8 cellular contexts compared by ENCODE assay signal in genomic region chr2:138373993-138374408, GRCh38.
DNase-seq lines count a peak whose midpoint lies in the region; ATAC-seq and TF ChIP-seq lines count a peak whose summit lies in the region.

No MANE protein-coding gene starts in this region.

- no peak overlapping the region for H3K27ac ChIP-seq in gastroesophageal sphincter

- no peaks in the 10 kb centered on the region for H3K27me3 ChIP-seq in gastroesophageal sphincter

- no peak overlapping the region for H3K4me3 ChIP-seq in AG09309 (ENCODE audit: control insufficient read depth, low read depth, low read length)
- no peak overlapping the region for H3K4me3 ChIP-seq in gastroesophageal sphincter

- no peaks in the 10 kb centered on the region for H3K4me1 ChIP-seq in gastroesophageal sphincter

- ATAC-seq in GM18511 (IDR thresholded peaks at IDR 0.05; ENCODE audit: unreplicated experiment) = peak; percentile 76
- no peak for ATAC-seq in gastroesophageal sphincter
- ATAC-seq in HG02852 (IDR thresholded peaks at IDR 0.05; ENCODE audit: unreplicated experiment) = no peak

- TF ChIP-seq CTCF in AG09309 (IDR thresholded peaks at IDR 0.05; ENCODE audit: control insufficient read depth, insufficient read depth, low read depth, low read length, missing control alignments) (peak; percentile 69), gastroesophageal sphincter (IDR thresholded peaks at IDR 0.05) (peak; percentile 34 to 59 (median 53))

- DNase-seq in AG09309 (ENCODE audit: low read depth) (peak; percentile 16), LHCN-M2 (ENCODE audit: low read depth) (peak; percentile 45), SKM-1 treated with dmso at 0.1 percent for 144 hours (lab: John Stamatoyannopoulos, UW; ENCODE audit: unreplicated experiment) (peak; percentile 60), stromal cell of bone marrow (ENCODE audit: low read depth) (peak; percentile 32)
- no peak for DNase-seq in stimulated activated CD4-positive, alpha-beta T cell treated with anti-CD3 and anti-CD28 coated beads, Interleukin-2, amount 100 ng/mL, for 48 hours

- TF ChIP-seq POLR2A in gastroesophageal sphincter (IDR thresholded peaks at IDR 0.05) = no peak

- TF ChIP-seq EP300 in gastroesophageal sphincter (IDR thresholded peaks at IDR 0.05) = no peak

- H3K36me3 ChIP-seq in gastroesophageal sphincter = no peaks in the 10 kb centered on the region

- WGBS in gastroesophageal sphincter (ENCODE audit: low coverage in 1 of 2), 2 donors = 50 to 56% methylated on average over 1 of the region's 1 CpG

- no peaks in the 10 kb centered on the region for H3K9me3 ChIP-seq in gastroesophageal sphincter

Comparison
In these comparisons a context has a peak if more than half of its experiments do, and no peak if none do; other contexts are left out.
1. DNase-seq: peak in AG09309 (single experiment), LHCN-M2 (single experiment), SKM-1 treated with dmso at 0.1 percent for 144 hours (single experiment) and stromal cell of bone marrow (single experiment); none in stimulated activated CD4-positive, alpha-beta T cell treated with anti-CD3 and anti-CD28 coated beads, Interleukin-2, amount 100 ng/mL, for 48 hours (0 of 2).